ENCODE assay signal across 2 cellular contexts in the genomic region with DNA sequence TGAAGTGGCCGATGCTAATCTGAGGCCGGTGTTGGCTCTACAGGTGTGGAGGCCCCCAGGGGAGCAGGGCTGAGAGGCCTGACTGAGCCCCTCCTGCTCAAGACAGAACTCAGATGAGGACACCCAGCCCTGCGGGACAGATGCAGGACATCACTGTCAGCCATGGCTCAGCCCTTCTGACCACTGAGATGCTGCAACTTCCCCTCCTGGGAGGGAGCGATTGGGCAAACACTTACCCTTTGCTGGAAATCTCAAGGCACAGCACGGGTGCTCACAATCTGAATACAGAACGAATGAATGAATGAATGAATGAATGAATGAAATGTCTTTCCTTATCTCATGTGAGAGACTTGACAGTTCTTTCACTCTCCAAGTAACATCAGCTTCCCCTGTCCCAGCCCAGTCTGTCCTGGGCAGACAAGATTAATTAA.
TF ChIP-seq lines count a peak whose summit lies in the region.

No MANE protein-coding gene starts in this region.

TF ChIP-seq in liver, 16 proteins besides CTCF, POLR2A, EP300 and RAD21:
- TF ChIP-seq FOXA1 (IDR thresholded peaks at IDR 0.05) (no peak), YY1 (IDR thresholded peaks at IDR 0.05) (no peak), NR2F2 (IDR thresholded peaks at IDR 0.05) (no peak), HNF4G (IDR thresholded peaks at IDR 0.05) (no peak), TAF1 (conservative IDR thresholded peaks at IDR 0.05) (no peak), JUND (IDR thresholded peaks at IDR 0.05) (no peak), GABPA (IDR thresholded peaks at IDR 0.05 in 1 of 2, conservative IDR thresholded peaks at IDR 0.05 in 1 of 2) (no peak)
- TF ChIP-seq, protein P1, sequence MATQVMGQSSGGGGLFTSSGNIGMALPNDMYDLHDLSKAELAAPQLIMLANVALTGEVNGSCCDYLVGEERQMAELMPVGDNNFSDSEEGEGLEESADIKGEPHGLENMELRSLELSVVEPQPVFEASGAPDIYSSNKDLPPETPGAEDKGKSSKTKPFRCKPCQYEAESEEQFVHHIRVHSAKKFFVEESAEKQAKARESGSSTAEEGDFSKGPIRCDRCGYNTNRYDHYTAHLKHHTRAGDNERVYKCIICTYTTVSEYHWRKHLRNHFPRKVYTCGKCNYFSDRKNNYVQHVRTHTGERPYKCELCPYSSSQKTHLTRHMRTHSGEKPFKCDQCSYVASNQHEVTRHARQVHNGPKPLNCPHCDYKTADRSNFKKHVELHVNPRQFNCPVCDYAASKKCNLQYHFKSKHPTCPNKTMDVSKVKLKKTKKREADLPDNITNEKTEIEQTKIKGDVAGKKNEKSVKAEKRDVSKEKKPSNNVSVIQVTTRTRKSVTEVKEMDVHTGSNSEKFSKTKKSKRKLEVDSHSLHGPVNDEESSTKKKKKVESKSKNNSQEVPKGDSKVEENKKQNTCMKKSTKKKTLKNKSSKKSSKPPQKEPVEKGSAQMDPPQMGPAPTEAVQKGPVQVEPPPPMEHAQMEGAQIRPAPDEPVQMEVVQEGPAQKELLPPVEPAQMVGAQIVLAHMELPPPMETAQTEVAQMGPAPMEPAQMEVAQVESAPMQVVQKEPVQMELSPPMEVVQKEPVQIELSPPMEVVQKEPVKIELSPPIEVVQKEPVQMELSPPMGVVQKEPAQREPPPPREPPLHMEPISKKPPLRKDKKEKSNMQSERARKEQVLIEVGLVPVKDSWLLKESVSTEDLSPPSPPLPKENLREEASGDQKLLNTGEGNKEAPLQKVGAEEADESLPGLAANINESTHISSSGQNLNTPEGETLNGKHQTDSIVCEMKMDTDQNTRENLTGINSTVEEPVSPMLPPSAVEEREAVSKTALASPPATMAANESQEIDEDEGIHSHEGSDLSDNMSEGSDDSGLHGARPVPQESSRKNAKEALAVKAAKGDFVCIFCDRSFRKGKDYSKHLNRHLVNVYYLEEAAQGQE (IDR thresholded peaks at IDR 0.05), result no peak
- TF ChIP-seq, protein P2, sequence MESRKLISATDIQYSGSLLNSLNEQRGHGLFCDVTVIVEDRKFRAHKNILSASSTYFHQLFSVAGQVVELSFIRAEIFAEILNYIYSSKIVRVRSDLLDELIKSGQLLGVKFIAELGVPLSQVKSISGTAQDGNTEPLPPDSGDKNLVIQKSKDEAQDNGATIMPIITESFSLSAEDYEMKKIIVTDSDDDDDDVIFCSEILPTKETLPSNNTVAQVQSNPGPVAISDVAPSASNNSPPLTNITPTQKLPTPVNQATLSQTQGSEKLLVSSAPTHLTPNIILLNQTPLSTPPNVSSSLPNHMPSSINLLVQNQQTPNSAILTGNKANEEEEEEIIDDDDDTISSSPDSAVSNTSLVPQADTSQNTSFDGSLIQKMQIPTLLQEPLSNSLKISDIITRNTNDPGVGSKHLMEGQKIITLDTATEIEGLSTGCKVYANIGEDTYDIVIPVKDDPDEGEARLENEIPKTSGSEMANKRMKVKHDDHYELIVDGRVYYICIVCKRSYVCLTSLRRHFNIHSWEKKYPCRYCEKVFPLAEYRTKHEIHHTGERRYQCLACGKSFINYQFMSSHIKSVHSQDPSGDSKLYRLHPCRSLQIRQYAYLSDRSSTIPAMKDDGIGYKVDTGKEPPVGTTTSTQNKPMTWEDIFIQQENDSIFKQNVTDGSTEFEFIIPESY (IDR thresholded peaks at IDR 0.05), result no peak
- TF ChIP-seq, protein P3, sequence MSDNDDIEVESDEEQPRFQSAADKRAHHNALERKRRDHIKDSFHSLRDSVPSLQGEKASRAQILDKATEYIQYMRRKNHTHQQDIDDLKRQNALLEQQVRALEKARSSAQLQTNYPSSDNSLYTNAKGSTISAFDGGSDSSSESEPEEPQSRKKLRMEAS (IDR thresholded peaks at IDR 0.05), result no peak
TF ChIP-seq in liver: peak in this region for 0.

TF ChIP-seq in HepG2, 621 proteins besides CTCF, POLR2A, EP300 and RAD21:
- TF ChIP-seq ZNF501 (CRISPR knock-in tag; IDR thresholded peaks at IDR 0.05) (no peak), MTA1 (CRISPR knock-in tag; IDR thresholded peaks at IDR 0.05; ENCODE audit: borderline replicate concordance) (no peak), FLYWCH1 (CRISPR knock-in tag; IDR thresholded peaks at IDR 0.05) (no peak), HOXA7 (CRISPR knock-in tag; IDR thresholded peaks at IDR 0.05) (no peak), TP53 (CRISPR knock-in tag; conservative IDR thresholded peaks at IDR 0.05) (no peak), EED (CRISPR knock-in tag; IDR thresholded peaks at IDR 0.05) (no peak), MZF1 (CRISPR knock-in tag; IDR thresholded peaks at IDR 0.05; ENCODE audit: borderline replicate concordance) (no peak), ZSCAN20 (CRISPR knock-in tag; IDR thresholded peaks at IDR 0.05; ENCODE audit: borderline replicate concordance) (no peak), ZNF644 (CRISPR knock-in tag; IDR thresholded peaks at IDR 0.05; ENCODE audit: low read depth) (no peak), CCAR2 (optimal IDR thresholded peaks at IDR 0.05; ENCODE audit: low read depth, low read length) (no peak), SMAD9 (CRISPR knock-in tag; IDR thresholded peaks at IDR 0.05) (no peak)
- TF ChIP-seq, protein P4, sequence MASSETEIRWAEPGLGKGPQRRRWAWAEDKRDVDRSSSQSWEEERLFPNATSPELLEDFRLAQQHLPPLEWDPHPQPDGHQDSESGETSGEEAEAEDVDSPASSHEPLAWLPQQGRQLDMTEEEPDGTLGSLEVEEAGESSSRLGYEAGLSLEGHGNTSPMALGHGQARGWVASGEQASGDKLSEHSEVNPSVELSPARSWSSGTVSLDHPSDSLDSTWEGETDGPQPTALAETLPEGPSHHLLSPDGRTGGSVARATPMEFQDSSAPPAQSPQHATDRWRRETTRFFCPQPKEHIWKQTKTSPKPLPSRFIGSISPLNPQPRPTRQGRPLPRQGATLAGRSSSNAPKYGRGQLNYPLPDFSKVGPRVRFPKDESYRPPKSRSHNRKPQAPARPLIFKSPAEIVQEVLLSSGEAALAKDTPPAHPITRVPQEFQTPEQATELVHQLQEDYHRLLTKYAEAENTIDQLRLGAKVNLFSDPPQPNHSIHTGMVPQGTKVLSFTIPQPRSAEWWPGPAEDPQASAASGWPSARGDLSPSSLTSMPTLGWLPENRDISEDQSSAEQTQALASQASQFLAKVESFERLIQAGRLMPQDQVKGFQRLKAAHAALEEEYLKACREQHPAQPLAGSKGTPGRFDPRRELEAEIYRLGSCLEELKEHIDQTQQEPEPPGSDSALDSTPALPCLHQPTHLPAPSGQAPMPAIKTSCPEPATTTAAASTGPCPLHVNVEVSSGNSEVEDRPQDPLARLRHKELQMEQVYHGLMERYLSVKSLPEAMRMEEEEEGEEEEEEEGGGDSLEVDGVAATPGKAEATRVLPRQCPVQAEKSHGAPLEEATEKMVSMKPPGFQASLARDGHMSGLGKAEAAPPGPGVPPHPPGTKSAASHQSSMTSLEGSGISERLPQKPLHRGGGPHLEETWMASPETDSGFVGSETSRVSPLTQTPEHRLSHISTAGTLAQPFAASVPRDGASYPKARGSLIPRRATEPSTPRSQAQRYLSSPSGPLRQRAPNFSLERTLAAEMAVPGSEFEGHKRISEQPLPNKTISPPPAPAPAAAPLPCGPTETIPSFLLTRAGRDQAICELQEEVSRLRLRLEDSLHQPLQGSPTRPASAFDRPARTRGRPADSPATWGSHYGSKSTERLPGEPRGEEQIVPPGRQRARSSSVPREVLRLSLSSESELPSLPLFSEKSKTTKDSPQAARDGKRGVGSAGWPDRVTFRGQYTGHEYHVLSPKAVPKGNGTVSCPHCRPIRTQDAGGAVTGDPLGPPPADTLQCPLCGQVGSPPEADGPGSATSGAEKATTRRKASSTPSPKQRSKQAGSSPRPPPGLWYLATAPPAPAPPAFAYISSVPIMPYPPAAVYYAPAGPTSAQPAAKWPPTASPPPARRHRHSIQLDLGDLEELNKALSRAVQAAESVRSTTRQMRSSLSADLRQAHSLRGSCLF (CRISPR knock-in tag; IDR thresholded peaks at IDR 0.05; ENCODE audit: borderline replicate concordance), result no peak
- TF ChIP-seq, protein P5, sequence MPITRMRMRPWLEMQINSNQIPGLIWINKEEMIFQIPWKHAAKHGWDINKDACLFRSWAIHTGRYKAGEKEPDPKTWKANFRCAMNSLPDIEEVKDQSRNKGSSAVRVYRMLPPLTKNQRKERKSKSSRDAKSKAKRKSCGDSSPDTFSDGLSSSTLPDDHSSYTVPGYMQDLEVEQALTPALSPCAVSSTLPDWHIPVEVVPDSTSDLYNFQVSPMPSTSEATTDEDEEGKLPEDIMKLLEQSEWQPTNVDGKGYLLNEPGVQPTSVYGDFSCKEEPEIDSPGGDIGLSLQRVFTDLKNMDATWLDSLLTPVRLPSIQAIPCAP (CRISPR knock-in tag; IDR thresholded peaks at IDR 0.05; ENCODE audit: low read depth), result no peak
- TF ChIP-seq, protein P6, sequence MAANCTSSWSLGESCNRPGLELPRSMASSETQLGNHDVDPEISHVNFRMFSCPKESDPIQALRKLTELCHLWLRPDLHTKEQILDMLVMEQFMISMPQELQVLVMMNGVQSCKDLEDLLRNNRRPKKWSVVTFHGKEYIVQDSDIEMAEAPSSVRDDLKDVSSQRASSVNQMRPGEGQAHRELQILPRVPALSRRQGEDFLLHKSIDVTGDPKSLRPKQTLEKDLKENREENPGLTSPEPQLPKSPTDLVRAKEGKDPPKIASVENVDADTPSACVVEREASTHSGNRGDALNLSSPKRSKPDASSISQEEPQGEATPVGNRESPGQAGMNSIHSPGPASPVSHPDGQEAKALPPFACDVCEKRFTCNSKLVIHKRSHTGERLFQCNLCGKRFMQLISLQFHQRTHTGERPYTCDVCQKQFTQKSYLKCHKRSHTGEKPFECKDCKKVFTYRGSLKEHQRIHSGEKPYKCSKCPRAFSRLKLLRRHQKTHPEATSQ (CRISPR knock-in tag; IDR thresholded peaks at IDR 0.05; ENCODE audit: borderline replicate concordance), result no peak
- TF ChIP-seq, protein P7, sequence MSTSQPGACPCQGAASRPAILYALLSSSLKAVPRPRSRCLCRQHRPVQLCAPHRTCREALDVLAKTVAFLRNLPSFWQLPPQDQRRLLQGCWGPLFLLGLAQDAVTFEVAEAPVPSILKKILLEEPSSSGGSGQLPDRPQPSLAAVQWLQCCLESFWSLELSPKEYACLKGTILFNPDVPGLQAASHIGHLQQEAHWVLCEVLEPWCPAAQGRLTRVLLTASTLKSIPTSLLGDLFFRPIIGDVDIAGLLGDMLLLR (CRISPR knock-in tag; IDR thresholded peaks at IDR 0.05), result no peak
- TF ChIP-seq, protein P8, sequence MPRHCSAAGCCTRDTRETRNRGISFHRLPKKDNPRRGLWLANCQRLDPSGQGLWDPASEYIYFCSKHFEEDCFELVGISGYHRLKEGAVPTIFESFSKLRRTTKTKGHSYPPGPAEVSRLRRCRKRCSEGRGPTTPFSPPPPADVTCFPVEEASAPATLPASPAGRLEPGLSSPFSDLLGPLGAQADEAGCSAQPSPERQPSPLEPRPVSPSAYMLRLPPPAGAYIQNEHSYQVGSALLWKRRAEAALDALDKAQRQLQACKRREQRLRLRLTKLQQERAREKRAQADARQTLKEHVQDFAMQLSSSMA (CRISPR knock-in tag; IDR thresholded peaks at IDR 0.05), result no peak
